Comparison of ENCODE assay signal across 21 cellular contexts in genomic region chr16:14370736-14371234, GRCh38.
DNase-seq lines count a peak whose midpoint lies in the region; ATAC-seq, FAIRE-seq and TF ChIP-seq lines count a peak whose summit lies in the region.
"Had no signal": no experiment of that assay in that cellular context is flagged by ENCODE, and none has a peak within 500 bp of the region (broad histone marks: within the 10 kb centered on the region; RNA-seq: fewer than 3 reads in every experiment).

No MANE protein-coding gene starts in this region.

- peaks cover 3% of the 10 kb centered on the region for H3K27me3 Mint-ChIP-seq in endothelial cell (ENCODE audit: unreplicated experiment)
- H3K27me3 Mint-ChIP-seq: CD4-positive, alpha-beta memory T cell had no signal

- H3K4me1 ChIP-seq in HepG2 (ENCODE audit: insufficient read depth, low read length) (peaks cover 54% of the 10 kb centered on the region), right lobe of liver (no peaks in the 10 kb centered on the region), gastrocnemius medialis (peaks cover 3 to 7% of the 10 kb centered on the region in 2 donors)
- H3K4me1 ChIP-seq: BE2C had no signal

- TF ChIP-seq CTCF in HepG2 (CRISPR knock-in tag; IDR thresholded peaks at IDR 0.05) (no peak), right lobe of liver (IDR thresholded peaks at IDR 0.05) (no peak), endothelial cell (IDR thresholded peaks at IDR 0.05; ENCODE audit: unreplicated experiment) (no peak), gastrocnemius medialis (IDR thresholded peaks at IDR 0.05 in 4 of 5, conservative IDR thresholded peaks at IDR 0.05 in 1 of 5) (no peak), GM10248 (IDR thresholded peaks at IDR 0.05; ENCODE audit: control extremely low read depth, extremely low read depth, low read depth, missing control alignments) (no peak)

- CTCF ChIA-PET in HepG2 (lab: Yijun Ruan, JAX; ENCODE audit: low intra/inter-chr PET ratio, low total read pairs) (no interaction called here), GM10248 (lab: Yijun Ruan, JAX) (interaction anchor here (0.8 to 1.5 kb wide), 2 partner anchors 22 to 61 kb away, joined by 3 to 4 read pairs; no protein-coding TSS in a partner anchor)

- DNase-seq in HepG2 (ENCODE audit: low spot score): no peak
- no peak for DNase-seq in right lobe of liver
- no peak for DNase-seq in endothelial cell (ENCODE audit: low spot score)
- no peak for DNase-seq in gastrocnemius medialis
- no peak for DNase-seq in activated effector memory CD4-positive, alpha-beta T cell treated with anti-CD3 and anti-CD28 coated beads, Interleukin-2, amount 50 U/mL, for 16 hours
- DNase-seq in GM10248 (ENCODE audit: extremely low spot score): no peak
- no peak for DNase-seq in sciatic nerve (ENCODE audit: low spot score)
- DNase-seq: 8988T; BE2C; CD4-positive, alpha-beta memory T cell; DMS153; GF-D8; NCI-H1417 treated with DMSO at 0.1 percent for 48 hours; NCI-H1930; NCI-H345; NCI-H524 treated with DMSO at 0.1 percent for 48 hours; SIG-M5 had no signal

- no TSS peak for BruUV-seq in HepG2 (replicated peaks; lab: Mats Ljungman, UMichigan)

- ATAC-seq in HepG2 (no peak), right lobe of liver (no peak), gastrocnemius medialis (no peak), sciatic nerve (no peak), GM19395 (IDR thresholded peaks at IDR 0.05; ENCODE audit: unreplicated experiment) (no peak)
- ATAC-seq: GM12878, GM23338, HCT116 had no signal

- H3K27me3 ChIP-seq in HepG2 (ENCODE audit: control insufficient read depth in 1 of 2, insufficient read depth in 2 of 2, low read length in 2 of 2) (no peaks in the 10 kb centered on the region), right lobe of liver (no peaks in the 10 kb centered on the region), gastrocnemius medialis (no peaks in the 10 kb centered on the region)
- H3K27me3 ChIP-seq: BE2C had no signal

- no peak for FAIRE-seq in HepG2 (lab: Jason Lieb, UNC)
- FAIRE-seq: GM12878 had no signal

- peak overlapping the region; percentile 77 for H3K4me3 Mint-ChIP-seq in endothelial cell (ENCODE audit: unreplicated experiment)
- H3K4me3 Mint-ChIP-seq: CD4-positive, alpha-beta memory T cell; GM23338 had no signal

- H3K27ac ChIP-seq in HepG2 (ENCODE audit: extremely low read length, insufficient read depth, low read length) (no peak overlapping the region), right lobe of liver (no peak overlapping the region), gastrocnemius medialis (peak overlapping the region; percentile 71 to 84 (median 80))

- WGBS in HepG2 (ENCODE audit: low lambda C conversion rate): 68% methylated on average over 7 of the region's 7 CpGs
- WGBS in right lobe of liver (ENCODE audit: insufficient coverage, low coverage, low lambda C conversion rate, missing lambda C conversion rate): 80% methylated on average over 1 of the region's 7 CpGs

- H3K4me3 ChIP-seq in HepG2 (replicated peaks in 1 of 3; ENCODE audit: insufficient read depth in 1 of 3, low read depth in 2 of 3, low read length in 3 of 3) (no peak overlapping the region), right lobe of liver (no peak overlapping the region), gastrocnemius medialis (no peak overlapping the region)
- H3K4me3 ChIP-seq: GM12878, GM23338 had no signal

- H3K36me3 ChIP-seq in HepG2 (replicated peaks in 1 of 2; ENCODE audit: control insufficient read depth in 1 of 2, insufficient read depth in 2 of 2, low read length in 2 of 2) (no peaks in the 10 kb centered on the region), right lobe of liver (no peaks in the 10 kb centered on the region), gastrocnemius medialis (no peaks in the 10 kb centered on the region)
- H3K36me3 ChIP-seq: BE2C had no signal

- TF ChIP-seq RAD21 in HepG2 (CRISPR knock-in tag; IDR thresholded peaks at IDR 0.05): no peak

- no peak overlapping the region for H3K4me2 ChIP-seq in HepG2 (ENCODE audit: low read depth, low read length)
- H3K4me2 ChIP-seq: GM23338 had no signal

- peaks cover 3% of the 10 kb centered on the region for H3K36me3 Mint-ChIP-seq in endothelial cell (ENCODE audit: low read depth, unreplicated experiment)
- H3K36me3 Mint-ChIP-seq: CD4-positive, alpha-beta memory T cell had no signal

- POLR2A ChIA-PET in HepG2 (lab: Yijun Ruan, JAX): no interaction called here
- POLR2A ChIA-PET in GM10248 (lab: Yijun Ruan, JAX): interaction anchor here (0.7 kb wide), 1 partner anchor 11 kb away, joined by 6 read pairs; no protein-coding TSS in a partner anchor

- intact Hi-C loops in HepG2 (cut with micrococcal nuclease; ENCODE audit: unreplicated experiment): no loop called here
- intact Hi-C loops in right lobe of liver (cut with DNase I): no loop called here
- intact Hi-C loops in gastrocnemius medialis (cut with DNase I; ENCODE audit: low total_unique reads): no loop called here
- intact Hi-C loops in sciatic nerve (cut with DNase I): no loop called here

- no peaks in the 10 kb centered on the region for H3K9me3 Mint-ChIP-seq in endothelial cell (ENCODE audit: unreplicated experiment)
- H3K9me3 Mint-ChIP-seq: CD4-positive, alpha-beta memory T cell; GM23338 had no signal

- H2AFZ ChIP-seq in HepG2 (ENCODE audit: low read length): no peak overlapping the region
- H2AFZ ChIP-seq: GM23338 had no signal

- in situ Hi-C loops in HepG2 (cut with HindIII; ENCODE audit: extremely low pct_ligation_motif_present, low pct_unique_long_range_greater_than_20kb) (no loop called here), gastrocnemius medialis (cut with MboI; ENCODE audit: low sequenced_read_pairs in 4 of 4) (no loop called here)

- H4K20me1 ChIP-seq in HepG2 (ENCODE audit: insufficient read depth, low read length): no peaks in the 10 kb centered on the region

- H3K27ac Mint-ChIP-seq in endothelial cell (ENCODE audit: unreplicated experiment): no peak overlapping the region
- H3K27ac Mint-ChIP-seq: CD4-positive, alpha-beta memory T cell; GM23338 had no signal

- TF ChIP-seq POLR2A in HepG2 (IDR thresholded peaks at IDR 0.05; ENCODE audit: insufficient read depth in 1 of 2, low read depth in 2 of 2, low read length in 2 of 2) (no peak), right lobe of liver (IDR thresholded peaks at IDR 0.05) (no peak), gastrocnemius medialis (IDR thresholded peaks at IDR 0.05) (no peak)

- no peak overlapping the region for H3K9ac ChIP-seq in HepG2 (ENCODE audit: insufficient read depth, low read depth, low read length)

- no peaks in the 10 kb centered on the region for H3K4me1 Mint-ChIP-seq in endothelial cell (ENCODE audit: unreplicated experiment)

- H3K79me2 ChIP-seq in HepG2 (ENCODE audit: insufficient read depth, low read length): no peaks in the 10 kb centered on the region

- no peaks in the 10 kb centered on the region for H3K9me3 ChIP-seq in HepG2 (ENCODE audit: low read length)
- no peaks in the 10 kb centered on the region for H3K9me3 ChIP-seq in right lobe of liver
- no peaks in the 10 kb centered on the region for H3K9me3 ChIP-seq in gastrocnemius medialis
- H3K9me3 ChIP-seq: BE2C had no signal

- TF ChIP-seq EP300 in HepG2 (IDR thresholded peaks at IDR 0.05; ENCODE audit: low read depth in 2 of 2, low read length in 2 of 2) (no peak), HepG2 (CRISPR knock-in tag; IDR thresholded peaks at IDR 0.05; ENCODE audit: borderline replicate concordance) (no peak)

TF ChIP-seq in HepG2, 621 proteins besides CTCF, POLR2A, EP300 and RAD21 (continues in another document):
- TF ChIP-seq MEF2D (CRISPR knock-in tag; IDR thresholded peaks at IDR 0.05) (no peak), NR2F1 (CRISPR knock-in tag; IDR thresholded peaks at IDR 0.05) (no peak), ZNF121 (CRISPR knock-in tag; IDR thresholded peaks at IDR 0.05) (peak; percentile 92), HIVEP1 (CRISPR knock-in tag; IDR thresholded peaks at IDR 0.05) (0 out of 2 replicates have a peak, but pooled peaks have one; percentile 28), MED13 (CRISPR knock-in tag; IDR thresholded peaks at IDR 0.05) (no peak), ZNF331 (CRISPR knock-in tag; IDR thresholded peaks at IDR 0.05) (no peak)

Comparison
In these comparisons a context has a peak if more than half of its experiments do, and no peak if none do; other contexts are left out.
1. H3K27ac ChIP-seq: peak in gastrocnemius medialis (4 of 4); none in HepG2 (single experiment) and right lobe of liver (0 of 3).